ENCODE assay signal across 16 cellular contexts in genomic region chr10:126130291-126130710, GRCh38.
DNase-seq lines count a peak whose midpoint lies in the region; ATAC-seq and TF ChIP-seq lines count a peak whose summit lies in the region.
"Had no signal": no experiment of that assay in that cellular context is flagged by ENCODE, and none has a peak within 500 bp of the region (broad histone marks: within the 10 kb centered on the region; RNA-seq: fewer than 3 reads in every experiment).

No MANE protein-coding gene starts in this region.

- TF ChIP-seq CTCF in right atrium auricular region (IDR thresholded peaks at IDR 0.05) = no peak
- TF ChIP-seq CTCF in progenitor cell of endocrine pancreas (IDR thresholded peaks at IDR 0.05; ENCODE audit: unreplicated experiment) = no peak

- DNase-seq in AG20443 (ENCODE audit: low spot score) (peak; percentile 82), right atrium auricular region (ENCODE audit: low spot score) (peak; percentile 75), progenitor cell of endocrine pancreas (ENCODE audit: low spot score, unreplicated experiment) (no peak), HT-29 (ENCODE audit: low spot score) (no peak)
- DNase-seq in stimulated activated CD4-positive, alpha-beta T cell treated with anti-CD3 and anti-CD28 coated beads, Interleukin-4, amount 100 ng/mL, for 4 hours = no peak
- DNase-seq: colonic mucosa, natural killer cell, NCI-H1694 treated with DMSO at 0.1 percent for 48 hours, NCI-H526 treated with DMSO at 0.1 percent for 48 hours, T-helper 17 cell had no signal

- no peaks in the 10 kb centered on the region for H3K36me3 Mint-ChIP-seq in dendritic cell treated with granulocyte-macrophage colony-stimulating factor and Interleukin-4, amounts not matched to agents 40 ng/mL and 50 ng/mL, for 4 days (ENCODE audit: low read depth)
- H3K36me3 Mint-ChIP-seq in progenitor cell of endocrine pancreas (ENCODE audit: insufficient read depth) = peaks cover 3% of the 10 kb centered on the region
- H3K36me3 Mint-ChIP-seq: activated naive CD8-positive, alpha-beta T cell; natural killer cell had no signal

- H3K27ac ChIP-seq in right atrium auricular region = peak overlapping the region in 1 of 2 donors; percentile 11
- H3K27ac ChIP-seq: colonic mucosa, tibial artery had no signal

- H3K27ac Mint-ChIP-seq in dendritic cell treated with granulocyte-macrophage colony-stimulating factor and Interleukin-4, amounts not matched to agents 40 ng/mL and 50 ng/mL, for 4 days = peak overlapping the region; percentile 44
- peak overlapping the region; percentile 29 for H3K27ac Mint-ChIP-seq in progenitor cell of endocrine pancreas
- H3K27ac Mint-ChIP-seq: activated naive CD8-positive, alpha-beta T cell; natural killer cell; T-helper 17 cell had no signal

- H3K4me1 Mint-ChIP-seq in dendritic cell treated with granulocyte-macrophage colony-stimulating factor and Interleukin-4, amounts not matched to agents 40 ng/mL and 50 ng/mL, for 4 days (ENCODE audit: low read depth) = peaks cover 69% of the 10 kb centered on the region
- H3K4me1 Mint-ChIP-seq in progenitor cell of endocrine pancreas (ENCODE audit: low read depth) = peaks cover 9% of the 10 kb centered on the region
- H3K4me1 Mint-ChIP-seq: natural killer cell, T-helper 17 cell had no signal

- H3K4me3 Mint-ChIP-seq in dendritic cell treated with granulocyte-macrophage colony-stimulating factor and Interleukin-4, amounts not matched to agents 40 ng/mL and 50 ng/mL, for 4 days = peak overlapping the region; percentile 1
- H3K4me3 Mint-ChIP-seq in progenitor cell of endocrine pancreas (ENCODE audit: low read depth) = no peak overlapping the region
- H3K4me3 Mint-ChIP-seq: activated naive CD8-positive, alpha-beta T cell; natural killer cell; T-helper 17 cell had no signal

- no peaks in the 10 kb centered on the region for H3K9me3 ChIP-seq in right atrium auricular region
- H3K9me3 ChIP-seq: colonic mucosa, tibial artery had no signal

- H3K27me3 ChIP-seq in right atrium auricular region = no peaks in the 10 kb centered on the region
- H3K27me3 ChIP-seq: colonic mucosa, tibial artery had no signal

- H3K36me3 ChIP-seq in right atrium auricular region = no peaks in the 10 kb centered on the region
- H3K36me3 ChIP-seq: colonic mucosa, tibial artery had no signal

- intact Hi-C loops in dendritic cell treated with granulocyte-macrophage colony-stimulating factor and Interleukin-4, amounts not matched to agents 40 ng/mL and 50 ng/mL, for 4 days (cut with micrococcal nuclease) = no loop called here

- H3K27me3 Mint-ChIP-seq in dendritic cell treated with granulocyte-macrophage colony-stimulating factor and Interleukin-4, amounts not matched to agents 40 ng/mL and 50 ng/mL, for 4 days = peaks cover 2% of the 10 kb centered on the region
- H3K27me3 Mint-ChIP-seq in progenitor cell of endocrine pancreas = peaks cover 19% of the 10 kb centered on the region
- H3K27me3 Mint-ChIP-seq: T-helper 17 cell had no signal

- no peak for ATAC-seq in HG02763 (IDR thresholded peaks at IDR 0.05; ENCODE audit: unreplicated experiment)
- no peak for ATAC-seq in HG03442 (IDR thresholded peaks at IDR 0.05; ENCODE audit: unreplicated experiment)
- ATAC-seq: K562, natural killer cell, T-helper 17 cell had no signal

- no peak overlapping the region for H3K4me3 ChIP-seq in right atrium auricular region
- H3K4me3 ChIP-seq: colonic mucosa, K562, tibial artery had no signal

- H3K9me3 Mint-ChIP-seq in dendritic cell treated with granulocyte-macrophage colony-stimulating factor and Interleukin-4, amounts not matched to agents 40 ng/mL and 50 ng/mL, for 4 days = no peaks in the 10 kb centered on the region
- H3K9me3 Mint-ChIP-seq in progenitor cell of endocrine pancreas (ENCODE audit: low read depth) = peaks cover 10% of the 10 kb centered on the region
- H3K9me3 Mint-ChIP-seq: natural killer cell had no signal

- no peaks in the 10 kb centered on the region for H3K4me1 ChIP-seq in right atrium auricular region
- H3K4me1 ChIP-seq: colonic mucosa, tibial artery had no signal

Comparison
In these comparisons a context has a peak if more than half of its experiments do, and no peak if none do; other contexts are left out.
1. DNase-seq: peak in AG20443 (single experiment) and right atrium auricular region (single experiment); none in progenitor cell of endocrine pancreas (single experiment), stimulated activated CD4-positive, alpha-beta T cell treated with anti-CD3 and anti-CD28 coated beads, Interleukin-4, amount 100 ng/mL, for 4 hours (0 of 2) and HT-29 (single experiment).